14 cellular contexts compared by ENCODE assay signal in genomic region chr5:350355-350754, GRCh38. TPM values are rescaled to one million over a fixed set of nuclear protein-coding genes. Genes with fewer than 3 reads are reported as not detected.
DNase-seq lines count a peak whose midpoint lies in the region; ATAC-seq and TF ChIP-seq lines count a peak whose summit lies in the region.
"Had no signal": no experiment of that assay in that cellular context is flagged by ENCODE, and none has a peak within 500 bp of the region (broad histone marks: within the 10 kb centered on the region; RNA-seq: fewer than 3 reads in every experiment).

No MANE protein-coding gene starts in this region.

- WGBS in SK-N-SH (ENCODE audit: low lambda C conversion rate): 72% methylated on average over 9 of the region's 9 CpGs

- H3K4me1 ChIP-seq in SK-N-SH (ENCODE audit: control insufficient read depth in 1 of 2, insufficient read depth in 2 of 2, low read depth in 1 of 2, low read length in 1 of 2): no peaks in the 10 kb centered on the region
- H3K4me1 ChIP-seq: A549, gastroesophageal sphincter, SJSA1 had no signal

- H3K27me3 ChIP-seq in SK-N-SH (ENCODE audit: insufficient read depth): no peaks in the 10 kb centered on the region
- peaks cover 2% of the 10 kb centered on the region for H3K27me3 ChIP-seq in kidney epithelial cell (ENCODE audit: control insufficient read depth, insufficient read depth, low read length)
- H3K27me3 ChIP-seq: SJSA1 had no signal

- H3K4me1 Mint-ChIP-seq in activated T-helper 17 cell treated with anti-CD3 and anti-CD28 coated beads, Interleukin-2, amount 50 U/mL, for 72 hours: peaks cover 13% of the 10 kb centered on the region

- no peak overlapping the region for H3K4me2 ChIP-seq in SK-N-SH
- H3K4me2 ChIP-seq: A549 had no signal

- ATAC-seq in SK-N-SH treated with all-trans-retinoic acid at 6 μM for 48 hours (no peak), GM19324 (IDR thresholded peaks at IDR 0.05; ENCODE audit: low FRiP score, unreplicated experiment) (no peak)
- ATAC-seq in activated T-helper 17 cell treated with anti-CD3 and anti-CD28 coated beads, Interleukin-2, amount 50 U/mL, for 72 hours (replicated peaks): no peak
- no peak for ATAC-seq in activated naive CD4-positive, alpha-beta T cell treated with anti-CD3 and anti-CD28 coated beads, Interleukin-2, amount 50 U/mL, for 72 hours
- ATAC-seq: gastroesophageal sphincter had no signal

- DNase-seq in SK-N-SH (peak; percentile 42), HEK293T (ENCODE audit: extremely low spot score) (peak; percentile 10), kidney epithelial cell (ENCODE audit: low read depth) (no peak), NCI-H1048 (lab: John Stamatoyannopoulos, UW) (no peak)
- no peak for DNase-seq in activated naive CD4-positive, alpha-beta T cell treated with anti-CD3 and anti-CD28 coated beads, Interleukin-2, amount 50 U/mL, for 72 hours (ENCODE audit: low spot score in 2 of 2)
- DNase-seq: activated naive CD4-positive, alpha-beta T cell treated with anti-CD3 and anti-CD28 coated beads, Interleukin-2, amount 10 ng/mL, durations not matched to agents 7 days and 5 days; stimulated activated CD4-positive, alpha-beta T cell treated with anti-CD3 and anti-CD28 coated beads, Interleukin-12 subunit alpha, Interleukin-12 subunit beta, amount 100 ng/mL, for 4 hours had no signal

- no peak overlapping the region for H2AFZ ChIP-seq in SK-N-SH (ENCODE audit: low read depth)

- POLR2A ChIA-PET in SK-N-SH (lab: Yijun Ruan, JAX) (no interaction called here), HEK293T (lab: Yijun Ruan, JAX) (no interaction called here)

- H3F3A ChIP-seq in SK-N-SH (replicated peaks; ENCODE audit: insufficient read depth): no peaks in the 10 kb centered on the region

- H3K27ac Mint-ChIP-seq in activated T-helper 17 cell treated with anti-CD3 and anti-CD28 coated beads, Interleukin-2, amount 50 U/mL, for 72 hours: peak overlapping the region; percentile 56
- H3K27ac Mint-ChIP-seq in activated naive CD4-positive, alpha-beta T cell treated with anti-CD3 and anti-CD28 coated beads, Interleukin-2, amount 50 U/mL, for 72 hours: peak overlapping the region in 1 of 2 donors; percentile 73
- H3K27ac Mint-ChIP-seq: activated naive CD4-positive, alpha-beta T cell treated with anti-CD3 and anti-CD28 coated beads, Interleukin-2, amount 10 ng/mL, durations not matched to agents 7 days and 5 days; type B pancreatic cell had no signal

- H3K9me2 ChIP-seq in SK-N-SH: no peaks in the 10 kb centered on the region

- H3K9me3 ChIP-seq in SK-N-SH: no peaks in the 10 kb centered on the region
- H3K9me3 ChIP-seq: A549, gastroesophageal sphincter, SJSA1 had no signal

- no peaks in the 10 kb centered on the region for H4K20me1 ChIP-seq in SK-N-SH (ENCODE audit: insufficient read depth)

- no peaks in the 10 kb centered on the region for H3K36me3 ChIP-seq in SK-N-SH (replicated peaks in 1 of 2; ENCODE audit: control insufficient read depth in 1 of 2, insufficient read depth in 2 of 2, low read length in 1 of 2)
- no peaks in the 10 kb centered on the region for H3K36me3 ChIP-seq in kidney epithelial cell (ENCODE audit: control insufficient read depth, insufficient read depth, low read length)
- H3K36me3 ChIP-seq: gastroesophageal sphincter had no signal

- no peaks in the 10 kb centered on the region for H3K9me3 Mint-ChIP-seq in activated T-helper 17 cell treated with anti-CD3 and anti-CD28 coated beads, Interleukin-2, amount 50 U/mL, for 72 hours
- H3K9me3 Mint-ChIP-seq in activated naive CD4-positive, alpha-beta T cell treated with anti-CD3 and anti-CD28 coated beads, Interleukin-2, amount 50 U/mL, for 72 hours: no peaks in the 10 kb centered on the region
- H3K9me3 Mint-ChIP-seq: type B pancreatic cell had no signal

- TF ChIP-seq RAD21 in SK-N-SH (IDR thresholded peaks at IDR 0.05; ENCODE audit: low read length): no peak

- H3K4me3 Mint-ChIP-seq in activated T-helper 17 cell treated with anti-CD3 and anti-CD28 coated beads, Interleukin-2, amount 50 U/mL, for 72 hours: peak overlapping the region; percentile 25
- H3K4me3 Mint-ChIP-seq: activated naive CD4-positive, alpha-beta T cell treated with anti-CD3 and anti-CD28 coated beads, Interleukin-2, amount 10 ng/mL, durations not matched to agents 7 days and 5 days; type B pancreatic cell had no signal

- H3K27me3 Mint-ChIP-seq in activated T-helper 17 cell treated with anti-CD3 and anti-CD28 coated beads, Interleukin-2, amount 50 U/mL, for 72 hours: peaks cover 22% of the 10 kb centered on the region
- H3K27me3 Mint-ChIP-seq: activated naive CD4-positive, alpha-beta T cell treated with anti-CD3 and anti-CD28 coated beads, Interleukin-2, amount 10 ng/mL, durations not matched to agents 7 days and 5 days had no signal

- TF ChIP-seq CTCF in SK-N-SH (IDR thresholded peaks at IDR 0.05) (0 out of 2 replicates have a peak, but pooled peaks have one; percentile 7), kidney epithelial cell (IDR thresholded peaks at IDR 0.05; ENCODE audit: insufficient read depth, low read length, poor library complexity, severe bottlenecking) (peak; percentile 23)

- H3K79me2 ChIP-seq in SK-N-SH (ENCODE audit: insufficient read depth): no peaks in the 10 kb centered on the region

- H3K36me3 Mint-ChIP-seq in activated T-helper 17 cell treated with anti-CD3 and anti-CD28 coated beads, Interleukin-2, amount 50 U/mL, for 72 hours (ENCODE audit: low read depth): peaks cover 58% of the 10 kb centered on the region
- H3K36me3 Mint-ChIP-seq in activated naive CD4-positive, alpha-beta T cell treated with anti-CD3 and anti-CD28 coated beads, Interleukin-2, amount 50 U/mL, for 72 hours: peaks cover 19 to 27% of the 10 kb centered on the region in 2 donors

- H3K4me3 ChIP-seq in SK-N-SH (ENCODE audit: low read depth in 2 of 2, low read length in 1 of 2) (no peak overlapping the region), kidney epithelial cell (ENCODE audit: low read depth, low read length) (no peak overlapping the region)
- H3K4me3 ChIP-seq: A549, gastroesophageal sphincter, SJSA1 had no signal

- no peak overlapping the region for H3K27ac ChIP-seq in SK-N-SH (ENCODE audit: low read depth in 2 of 2, low read length in 1 of 2)
- H3K27ac ChIP-seq: A549, gastroesophageal sphincter, SJSA1 had no signal

- H3K9ac ChIP-seq in SK-N-SH: no peak overlapping the region

- CTCF ChIA-PET in SK-N-SH (lab: Yijun Ruan, JAX): interaction anchor here (0.9 to 1.4 kb wide), 3 partner anchors 12 to 32 kb away, joined by 3 to 5 read pairs (median 3); no protein-coding TSS in a partner anchor
- CTCF ChIA-PET in HEK293T (lab: Yijun Ruan, JAX): interaction anchor here (0.6 to 1.4 kb wide), 5 partner anchors 10 to 78 kb away, joined by 3 to 5 read pairs (median 3); partner anchors contain the start of gene AHRR

- TF ChIP-seq EP300 in SK-N-SH (IDR thresholded peaks at IDR 0.05; ENCODE audit: borderline replicate concordance in 1 of 2, low read depth in 1 of 2, low read length in 1 of 2): no peak

TF ChIP-seq in SK-N-SH, 30 proteins besides CTCF, POLR2A, EP300 and RAD21:
- no peak for TF ChIP-seq GABPA (IDR thresholded peaks at IDR 0.05; ENCODE audit: low read depth)
- no peak for TF ChIP-seq EZH2phosphoT487 (IDR thresholded peaks at IDR 0.05; ENCODE audit: borderline replicate concordance, low read depth)
- no peak for TF ChIP-seq FOXM1 (IDR thresholded peaks at IDR 0.05; ENCODE audit: low read depth)
- no peak for TF ChIP-seq SMC3 (IDR thresholded peaks at IDR 0.05; ENCODE audit: low read depth, low read length)
- TF ChIP-seq CHD2 (IDR thresholded peaks at IDR 0.05; ENCODE audit: low read length, partially characterized antibody): no peak

TF ChIP-seq in SK-N-SH treated with all-trans-retinoic acid at 6 μM for 48 hours, 23 proteins besides CTCF, POLR2A, EP300 and RAD21 (continues in another document):
- TF ChIP-seq GLIS3 (CRISPR knock-in tag; IDR thresholded peaks at IDR 0.05) (no peak), PPARA (CRISPR knock-in tag; IDR thresholded peaks at IDR 0.05; ENCODE audit: borderline replicate concordance) (no peak), SNAI2 (CRISPR knock-in tag; IDR thresholded peaks at IDR 0.05) (no peak), CREB5 (CRISPR knock-in tag; IDR thresholded peaks at IDR 0.05; ENCODE audit: low read depth) (no peak), ESRRG (CRISPR knock-in tag; IDR thresholded peaks at IDR 0.05) (no peak), ZC3H10 (CRISPR knock-in tag; IDR thresholded peaks at IDR 0.05) (no peak)

TF ChIP-seq in HEK293T, 16 proteins besides CTCF, POLR2A, EP300 and RAD21:
- TF ChIP-seq ARNT (IDR thresholded peaks at IDR 0.05): no peak
- TF ChIP-seq BHLHE40 (IDR thresholded peaks at IDR 0.05; ENCODE audit: borderline replicate concordance): no peak
- no peak for TF ChIP-seq SUZ12 (IDR thresholded peaks at IDR 0.05)
- no peak for TF ChIP-seq L3MBTL2 (conservative IDR thresholded peaks at IDR 0.05)
- TF ChIP-seq FOXK2 (IDR thresholded peaks at IDR 0.05): no peak
- no peak for TF ChIP-seq FOXA1 (IDR thresholded peaks at IDR 0.05)
- TF ChIP-seq LEF1 (IDR thresholded peaks at IDR 0.05; ENCODE audit: borderline replicate concordance): no peak
- TF ChIP-seq CTBP1 (IDR thresholded peaks at IDR 0.05; ENCODE audit: borderline replicate concordance): no peak
- TF ChIP-seq ZNF384 (IDR thresholded peaks at IDR 0.05): no peak
- TF ChIP-seq TARDBP (IDR thresholded peaks at IDR 0.05): no peak
- TF ChIP-seq SP1 (IDR thresholded peaks at IDR 0.05): no peak
- no peak for TF ChIP-seq NFRKB (IDR thresholded peaks at IDR 0.05)
- TF ChIP-seq PKNOX1 (IDR thresholded peaks at IDR 0.05): no peak
- TF ChIP-seq ELF4 (IDR thresholded peaks at IDR 0.05): no peak
- no peak for TF ChIP-seq FOXM1 (IDR thresholded peaks at IDR 0.05; ENCODE audit: borderline replicate concordance)
- TF ChIP-seq HDGF (IDR thresholded peaks at IDR 0.05; ENCODE audit: borderline replicate concordance): no peak

RNA-seq across cellular contexts. Expression of gene AHRR, which starts 28.8 kb away (rescaled TPM):
- polyA plus RNA-seq in SK-N-SH (2012; rRNA removed): 0.71 and 0.99 TPM in 2 replicates
- 0.40 and 0.49 TPM in 2 replicates for polyA plus RNA-seq in SK-N-SH (2012; cell fraction: cytosol; rRNA removed)
- 3.2 and 3.3 TPM in 2 replicates for polyA plus RNA-seq in SK-N-SH (2012; cell fraction: nucleus; rRNA removed)
- total RNA-seq in activated T-helper 17 cell treated with anti-CD3 and anti-CD28 coated beads, Interleukin-2, amount 50 U/mL, for 72 hours: 10 to 100 TPM; 49.5 to 78.1 TPM
- total RNA-seq in kidney epithelial cell: 2.6 and 4.9 TPM in 2 replicates
- 10 to 100 TPM; 38.3 to 43.8 TPM for total RNA-seq in activated naive CD4-positive, alpha-beta T cell treated with anti-CD3 and anti-CD28 coated beads, Interleukin-2, amount 50 U/mL, for 72 hours

Comparison
In these comparisons a context has a peak if more than half of its experiments do, and no peak if none do; other contexts are left out.
1. DNase-seq: peak in SK-N-SH (single experiment) and HEK293T (single experiment); none in kidney epithelial cell (single experiment), activated naive CD4-positive, alpha-beta T cell treated with anti-CD3 and anti-CD28 coated beads, Interleukin-2, amount 50 U/mL, for 72 hours (0 of 2) and NCI-H1048 (single experiment).